28 cellular contexts compared by ENCODE assay signal in the genomic region with DNA sequence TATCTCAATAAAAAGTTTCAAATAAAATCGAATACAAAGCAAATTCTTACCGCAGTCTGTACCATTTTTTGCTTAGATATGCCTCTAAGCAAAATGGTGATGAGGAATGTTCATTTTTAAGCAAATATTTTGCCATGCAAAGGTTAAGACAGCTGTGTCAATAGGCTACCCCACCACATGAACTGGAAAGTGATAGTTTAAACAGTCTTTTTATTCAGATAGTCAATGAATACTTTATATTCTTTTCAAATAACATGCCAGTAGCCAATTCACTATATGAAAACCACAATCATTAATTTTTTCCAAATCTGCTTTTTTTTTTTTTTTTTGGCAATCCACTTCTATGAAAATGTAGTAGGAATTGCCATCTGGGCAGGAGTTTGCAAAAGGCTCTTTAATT.
"Had no signal": no experiment of that assay in that cellular context is flagged by ENCODE, and none has a peak within 500 bp of the region (broad histone marks: within the 10 kb centered on the region; RNA-seq: fewer than 3 reads in every experiment).

No MANE protein-coding gene starts in this region.

- H3K27ac Mint-ChIP-seq: activated CD4-positive, alpha-beta memory T cell treated with anti-CD3 and anti-CD28 coated beads for 36 hours; activated CD4-positive, alpha-beta T cell treated with anti-CD3 and anti-CD28 coated beads for 36 hours; activated CD4-positive, alpha-beta T cell treated with anti-CD3 and anti-CD28 coated beads, Interleukin-2, amount 10 ng/mL, durations not matched to agents 24 days and 14 days; activated CD8-positive, alpha-beta memory T cell treated with anti-CD3 and anti-CD28 coated beads, Interleukin-2, amount 10 ng/mL, durations not matched to agents 7 days and 5 days; activated CD8-positive, alpha-beta T cell treated with anti-CD3 and anti-CD28 coated beads, Interleukin-2, amount 10 ng/mL, durations not matched to agents 7 days and 5 days; activated naive CD4-positive, alpha-beta T cell treated with anti-CD3 and anti-CD28 coated beads, Interleukin-2, amount 10 ng/mL, durations not matched to agents 7 days and 5 days; activated naive CD4-positive, alpha-beta T cell treated with anti-CD3 and anti-CD28 coated beads, Interleukin-2, amount 50 U/mL, for 72 hours; activated naive CD8-positive, alpha-beta T cell treated with anti-CD3 and anti-CD28 coated beads, Interleukin-2, amount 10 ng/mL, durations not matched to agents 7 days and 5 days; brain; T-helper 1 cell treated with Interleukin-12 subunit alpha and Interleukin-12 subunit beta and Interleukin-4 antibody, amounts not matched to agents 30 μg/mL and 1 μg/mL, for 36 hours had no signal

- H3K27ac ChIP-seq: ascending aorta, breast epithelium, cardiac muscle cell, dorsolateral prefrontal cortex, epithelial cell of prostate, esophagus squamous epithelium had no signal

- H3K36me3 ChIP-seq: ascending aorta, breast epithelium, cardiac muscle cell, esophagus squamous epithelium had no signal

- H3K27me3 ChIP-seq: ascending aorta, breast epithelium, cardiac muscle cell, dorsolateral prefrontal cortex, esophagus squamous epithelium had no signal

- H3K9me3 Mint-ChIP-seq: activated CD4-positive, alpha-beta T cell treated with anti-CD3 and anti-CD28 coated beads, Interleukin-2, amount 10 ng/mL, durations not matched to agents 24 days and 14 days; activated naive CD4-positive, alpha-beta T cell treated with anti-CD3 and anti-CD28 coated beads, Interleukin-2, amount 10 ng/mL, durations not matched to agents 7 days and 5 days had no signal

- H3K4me3 Mint-ChIP-seq: activated CD4-positive, alpha-beta memory T cell treated with anti-CD3 and anti-CD28 coated beads for 36 hours; activated CD4-positive, alpha-beta T cell treated with anti-CD3 and anti-CD28 coated beads for 36 hours; activated CD4-positive, alpha-beta T cell treated with anti-CD3 and anti-CD28 coated beads, Interleukin-2, amount 10 ng/mL, durations not matched to agents 24 days and 14 days; activated CD8-positive, alpha-beta memory T cell treated with anti-CD3 and anti-CD28 coated beads, Interleukin-2, amount 10 ng/mL, durations not matched to agents 7 days and 5 days; activated CD8-positive, alpha-beta T cell treated with anti-CD3 and anti-CD28 coated beads, Interleukin-2, amount 10 ng/mL, durations not matched to agents 7 days and 5 days; activated naive CD4-positive, alpha-beta T cell treated with anti-CD3 and anti-CD28 coated beads, Interleukin-2, amount 10 ng/mL, durations not matched to agents 7 days and 5 days; activated naive CD8-positive, alpha-beta T cell treated with anti-CD3 and anti-CD28 coated beads, Interleukin-2, amount 10 ng/mL, durations not matched to agents 7 days and 5 days; brain; central memory CD8-positive, alpha-beta T cell; dendritic cell treated with granulocyte-macrophage colony-stimulating factor and Interleukin-4, amounts not matched to agents 40 ng/mL and 50 ng/mL, for 4 days; T-helper 1 cell treated with Interleukin-12 subunit alpha and Interleukin-12 subunit beta and Interleukin-4 antibody, amounts not matched to agents 30 μg/mL and 1 μg/mL, for 36 hours had no signal

- H3K27me3 Mint-ChIP-seq: activated CD4-positive, alpha-beta T cell treated with anti-CD3 and anti-CD28 coated beads for 36 hours; brain; dendritic cell treated with granulocyte-macrophage colony-stimulating factor and Interleukin-4, amounts not matched to agents 40 ng/mL and 50 ng/mL, for 4 days had no signal

- H3K4me1 ChIP-seq: breast epithelium had no signal

- H3K4me1 Mint-ChIP-seq: activated CD4-positive, alpha-beta T cell treated with anti-CD3 and anti-CD28 coated beads, Interleukin-2, amount 10 ng/mL, durations not matched to agents 24 days and 14 days; activated CD8-positive, alpha-beta memory T cell treated with anti-CD3 and anti-CD28 coated beads, Interleukin-2, amount 10 ng/mL, durations not matched to agents 7 days and 5 days; activated naive CD4-positive, alpha-beta T cell treated with anti-CD3 and anti-CD28 coated beads, Interleukin-2, amount 10 ng/mL, durations not matched to agents 7 days and 5 days; activated naive CD8-positive, alpha-beta T cell treated with anti-CD3 and anti-CD28 coated beads, Interleukin-2, amount 10 ng/mL, durations not matched to agents 7 days and 5 days; brain; central memory CD8-positive, alpha-beta T cell had no signal

- H3K36me3 Mint-ChIP-seq: activated CD4-positive, alpha-beta memory T cell treated with anti-CD3 and anti-CD28 coated beads for 36 hours; activated CD8-positive, alpha-beta memory T cell treated with anti-CD3 and anti-CD28 coated beads, Interleukin-2, amount 10 ng/mL, durations not matched to agents 7 days and 5 days; activated naive CD4-positive, alpha-beta T cell treated with anti-CD3 and anti-CD28 coated beads, Interleukin-2, amount 10 ng/mL, durations not matched to agents 7 days and 5 days; activated naive CD8-positive, alpha-beta T cell treated with anti-CD3 and anti-CD28 coated beads, Interleukin-2, amount 10 ng/mL, durations not matched to agents 7 days and 5 days; brain had no signal

- H3K9me3 ChIP-seq: esophagus squamous epithelium had no signal

- DNase-seq: activated CD4-positive, alpha-beta memory T cell treated with anti-CD3 and anti-CD28 coated beads for 36 hours; activated CD4-positive, alpha-beta T cell treated with anti-CD3 and anti-CD28 coated beads for 36 hours; activated CD4-positive, alpha-beta T cell treated with anti-CD3 and anti-CD28 coated beads, Interleukin-2, amount 10 ng/mL, durations not matched to agents 24 days and 14 days; activated CD4-positive, CD25-positive, alpha-beta regulatory T cell; activated CD4-positive, CD25-positive, alpha-beta regulatory T cell treated with anti-CD3 and anti-CD28 coated beads, Interleukin-2, amount 50 U/mL, for 72 hours; activated CD8-positive, alpha-beta memory T cell treated with anti-CD3 and anti-CD28 coated beads, Interleukin-2, amount 10 ng/mL, durations not matched to agents 7 days and 5 days; activated CD8-positive, alpha-beta memory T cell treated with anti-CD3 and anti-CD28 coated beads, Interleukin-2, amount 50 U/mL, for 4 hours; activated CD8-positive, alpha-beta T cell treated with anti-CD3 and anti-CD28 coated beads, Interleukin-2, amount 10 ng/mL, durations not matched to agents 7 days and 5 days; activated gamma-delta T cell; activated naive CD4-positive, alpha-beta T cell; activated naive CD4-positive, alpha-beta T cell treated with anti-CD3 and anti-CD28 coated beads, Interleukin-2, amount 10 ng/mL, durations not matched to agents 7 days and 5 days; activated naive CD8-positive, alpha-beta T cell treated with anti-CD3 and anti-CD28 coated beads, Interleukin-2, amount 10 ng/mL, durations not matched to agents 7 days and 5 days; activated T-cell treated with anti-CD3 and anti-CD28 coated beads, Interleukin-2, amount 50 U/mL, for 1 hour; activated T-cell treated with anti-CD3 and anti-CD28 coated beads, Interleukin-2, amount 50 U/mL, for 48 hours; dorsolateral prefrontal cortex; effector memory CD4-positive, alpha-beta T cell; esophagus squamous epithelium; head of caudate nucleus had no signal

- H3K4me3 ChIP-seq: ascending aorta, breast epithelium, cardiac muscle cell, coronary artery, dorsolateral prefrontal cortex, esophagus squamous epithelium had no signal
